In genomic region chr5:138354387-138354786, GRCh38 we compare ENCODE assay signal across 8 cellular contexts. TPM values are rescaled to one million over a fixed set of nuclear protein-coding genes. Genes with fewer than 3 reads are reported as not detected.
DNase-seq lines count a peak whose midpoint lies in the region; TF ChIP-seq lines count a peak whose summit lies in the region.

No MANE protein-coding gene starts in this region.

- H4K20me1 ChIP-seq in DOHH2 (ENCODE audit: control insufficient read depth, insufficient read depth, low read depth, low read length) (peaks cover 13% of the 10 kb centered on the region), OCI-LY3 (ENCODE audit: insufficient read depth, low read length) (peaks cover 28% of the 10 kb centered on the region)

- no peak for TF ChIP-seq POLR2A in ovary (IDR thresholded peaks at IDR 0.05)

- intact Hi-C loops in ovary (cut with DNase I) = no loop called here

- peaks cover 14% of the 10 kb centered on the region for H3K27me3 Mint-ChIP-seq in endothelial cell (ENCODE audit: unreplicated experiment)

- 9 to 10% (median 10%) methylated on average over 5 of the region's 5 CpGs for WGBS in ovary, 3 donors

- no peaks in the 10 kb centered on the region for H3K9me3 Mint-ChIP-seq in endothelial cell (ENCODE audit: unreplicated experiment)

- peak overlapping the region; percentile 98 for H3K4me3 ChIP-seq in DOHH2 (ENCODE audit: low read length)
- H3K4me3 ChIP-seq in OCI-LY3 (ENCODE audit: low read length) = peak overlapping the region; percentile 98
- peak overlapping the region; percentile 87 for H3K4me3 ChIP-seq in ovary

- H3K36me3 ChIP-seq in DOHH2 (ENCODE audit: control insufficient read depth, low read length) (peaks cover 49% of the 10 kb centered on the region), OCI-LY3 (replicated peaks; ENCODE audit: low read depth, low read length) (peaks cover 3% of the 10 kb centered on the region), ovary (no peaks in the 10 kb centered on the region)

- H3K9ac ChIP-seq in OCI-LY3 (ENCODE audit: low read length) = peak overlapping the region; percentile 98

- DNase-seq in endothelial cell (ENCODE audit: low spot score) = no peak
- no peak for DNase-seq in ovary
- DNase-seq in NCI-H1436 (lab: John Stamatoyannopoulos, UW) = no peak
- no peak for DNase-seq in GM19238 (ENCODE audit: insufficient read length, low spot score)
- DNase-seq in AG08396 (ENCODE audit: low spot score) = no peak
- no peak for DNase-seq in Kasumi-1 (lab: John Stamatoyannopoulos, UW)

- H3K27ac Mint-ChIP-seq in endothelial cell (ENCODE audit: unreplicated experiment) = peak overlapping the region; percentile 92

- no peaks in the 10 kb centered on the region for H3K9me2 ChIP-seq in DOHH2 (replicated peaks; ENCODE audit: control insufficient read depth, low read length)

- no peak for TF ChIP-seq EP300 in ovary (IDR thresholded peaks at IDR 0.05)

- H3K36me3 Mint-ChIP-seq in endothelial cell (ENCODE audit: low read depth, unreplicated experiment) = peaks cover 23% of the 10 kb centered on the region

- H3K4me3 Mint-ChIP-seq in endothelial cell (ENCODE audit: unreplicated experiment) = peak overlapping the region; percentile 97

- H3K4me2 ChIP-seq in DOHH2 (ENCODE audit: low read length) = peak overlapping the region; percentile 83
- peak overlapping the region; percentile 89 for H3K4me2 ChIP-seq in OCI-LY3 (ENCODE audit: low read length)

- no peak for TF ChIP-seq CTCF in DOHH2 (IDR thresholded peaks at IDR 0.05; ENCODE audit: low read depth, low read length, poor library complexity, severe bottlenecking)
- TF ChIP-seq CTCF in OCI-LY3 (IDR thresholded peaks at IDR 0.05; ENCODE audit: low read depth, low read length) = no peak
- no peak for TF ChIP-seq CTCF in endothelial cell (IDR thresholded peaks at IDR 0.05; ENCODE audit: unreplicated experiment)
- no peak for TF ChIP-seq CTCF in ovary (IDR thresholded peaks at IDR 0.05)

- peaks cover 10% of the 10 kb centered on the region; the same call in 1 of the 2 replicates for H3F3A ChIP-seq in DOHH2 (ENCODE audit: control insufficient read depth, insufficient read depth)

- peaks cover 18% of the 10 kb centered on the region for H3K4me1 ChIP-seq in DOHH2 (ENCODE audit: control insufficient read depth, low read length)
- H3K4me1 ChIP-seq in OCI-LY3 (ENCODE audit: low read length) = peaks cover 14% of the 10 kb centered on the region
- peaks cover 2% of the 10 kb centered on the region for H3K4me1 ChIP-seq in ovary (ENCODE audit: insufficient read depth)

- H3K79me2 ChIP-seq in DOHH2 (ENCODE audit: control insufficient read depth, low read length) (peaks cover 67% of the 10 kb centered on the region), OCI-LY3 (ENCODE audit: low read length) (peaks cover 66% of the 10 kb centered on the region)

- no peak overlapping the region; the same call in 1 of the 2 replicates for H3K27ac ChIP-seq in DOHH2 (ENCODE audit: low read depth, low read length)
- H3K27ac ChIP-seq in OCI-LY3 (ENCODE audit: low read length) = peak overlapping the region; percentile 93
- H3K27ac ChIP-seq in ovary = peak overlapping the region; percentile 95 to 99

- peaks cover 20% of the 10 kb centered on the region for H3K4me1 Mint-ChIP-seq in endothelial cell (ENCODE audit: unreplicated experiment)

- H3K9me3 ChIP-seq in DOHH2 (ENCODE audit: control insufficient read depth, insufficient read depth, low read length) (peaks cover 6% of the 10 kb centered on the region; the same call in 1 of the 2 replicates), OCI-LY3 (ENCODE audit: insufficient read depth, low read length) (no peaks in the 10 kb centered on the region), ovary (no peaks in the 10 kb centered on the region)

- H3K27me3 ChIP-seq in DOHH2 (ENCODE audit: control insufficient read depth, low read length) (no peaks in the 10 kb centered on the region), OCI-LY3 (ENCODE audit: low read depth, low read length) (no peaks in the 10 kb centered on the region), ovary (no peaks in the 10 kb centered on the region)

- no peak overlapping the region for H2AFZ ChIP-seq in OCI-LY3 (ENCODE audit: low read depth, low read length)

RNA-seq across cellular contexts. Expression of gene KDM3B, which starts 1.9 kb away (rescaled TPM):
- 101 TPM for total RNA-seq in endothelial cell (ENCODE audit: unreplicated experiment)
- 10 to 100 TPM; 42.9 to 79.0 (median 71.4) TPM for total RNA-seq in ovary
- polyA plus RNA-seq in ovary = 10 to 100 TPM; 38.8 to 70.1 TPM

RNA-seq across cellular contexts. Expression of gene FAM53C, which starts 16.3 kb away (rescaled TPM):
- 49.5 TPM for total RNA-seq in endothelial cell (ENCODE audit: unreplicated experiment)
- 10 to 100 TPM; 14.2 to 29.3 (median 19.9) TPM for total RNA-seq in ovary
- 10 to 100 TPM; 13.1 to 26.4 TPM for polyA plus RNA-seq in ovary

RNA-seq across cellular contexts. Expression of gene CDC25C, which starts 22.8 kb away (rescaled TPM):
- total RNA-seq in endothelial cell (ENCODE audit: unreplicated experiment) (3.8 TPM), ovary (under 1 TPM in 2 of 7 donors, not detected in 5; 0.13 to 0.23 TPM)
- under 1 TPM; 0.06 to 0.30 TPM for polyA plus RNA-seq in ovary
